1 cellular context compared by ENCODE assay signal in the genomic region with DNA sequence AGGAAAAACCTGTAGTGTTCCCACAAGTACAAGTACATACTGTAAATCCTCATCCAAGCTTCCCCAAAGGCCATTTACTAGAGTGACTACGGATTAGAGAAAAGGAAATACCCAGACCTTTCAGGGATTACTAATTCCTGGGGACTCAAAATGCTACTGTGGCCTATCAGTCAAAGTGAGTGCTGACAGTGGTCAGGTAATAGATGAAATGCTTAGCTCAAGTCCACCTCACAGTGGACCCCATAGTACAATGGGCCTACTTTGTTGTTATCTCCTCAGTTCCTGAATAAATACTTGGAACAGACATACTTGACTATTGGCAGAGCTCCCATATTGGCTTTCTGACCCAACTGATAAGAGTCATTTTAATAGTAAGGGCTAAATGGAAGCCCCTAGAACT.
A peak's percentile ranks its signal among the peaks of the same experiment; 100 is the strongest.
TF ChIP-seq lines count a peak whose summit lies in the region.

No MANE protein-coding gene starts in this region.

TF ChIP-seq in HepG2, 621 proteins besides CTCF, POLR2A, EP300 and RAD21 (continued from another document and continues in another):
- TF ChIP-seq, protein P1, sequence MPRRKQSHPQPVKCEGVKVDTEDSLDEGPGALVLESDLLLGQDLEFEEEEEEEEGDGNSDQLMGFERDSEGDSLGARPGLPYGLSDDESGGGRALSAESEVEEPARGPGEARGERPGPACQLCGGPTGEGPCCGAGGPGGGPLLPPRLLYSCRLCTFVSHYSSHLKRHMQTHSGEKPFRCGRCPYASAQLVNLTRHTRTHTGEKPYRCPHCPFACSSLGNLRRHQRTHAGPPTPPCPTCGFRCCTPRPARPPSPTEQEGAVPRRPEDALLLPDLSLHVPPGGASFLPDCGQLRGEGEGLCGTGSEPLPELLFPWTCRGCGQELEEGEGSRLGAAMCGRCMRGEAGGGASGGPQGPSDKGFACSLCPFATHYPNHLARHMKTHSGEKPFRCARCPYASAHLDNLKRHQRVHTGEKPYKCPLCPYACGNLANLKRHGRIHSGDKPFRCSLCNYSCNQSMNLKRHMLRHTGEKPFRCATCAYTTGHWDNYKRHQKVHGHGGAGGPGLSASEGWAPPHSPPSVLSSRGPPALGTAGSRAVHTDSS (CRISPR knock-in tag; conservative IDR thresholded peaks at IDR 0.05) = no peak
- TF ChIP-seq ZNF20 (CRISPR knock-in tag; IDR thresholded peaks at IDR 0.05) = no peak
- no peak for TF ChIP-seq ZNF234 (CRISPR knock-in tag; conservative IDR thresholded peaks at IDR 0.05)
- no peak for TF ChIP-seq TBP (CRISPR knock-in tag; IDR thresholded peaks at IDR 0.05)
- TF ChIP-seq MAFK (conservative IDR thresholded peaks at IDR 0.05 in 1 of 2, IDR thresholded peaks at IDR 0.05 in 1 of 2; ENCODE audit: low read length in 2 of 2) = no peak
- TF ChIP-seq ZNF12 (CRISPR knock-in tag; IDR thresholded peaks at IDR 0.05) = peak; percentile 23; the same call in 1 of the 2 replicates
- peak; percentile 66; the same call in 1 of the 2 replicates for TF ChIP-seq HMG20A (CRISPR knock-in tag; IDR thresholded peaks at IDR 0.05; ENCODE audit: borderline replicate concordance)
- TF ChIP-seq MEIS2 (CRISPR knock-in tag; IDR thresholded peaks at IDR 0.05) = peak; percentile 86
- no peak for TF ChIP-seq ZC3H13 (CRISPR knock-in tag; IDR thresholded peaks at IDR 0.05)
- TF ChIP-seq ZNF747 (CRISPR knock-in tag; IDR thresholded peaks at IDR 0.05; ENCODE audit: borderline replicate concordance) = 0 out of 2 replicates have a peak, but pooled peaks have one; percentile 31
- TF ChIP-seq, protein P2, sequence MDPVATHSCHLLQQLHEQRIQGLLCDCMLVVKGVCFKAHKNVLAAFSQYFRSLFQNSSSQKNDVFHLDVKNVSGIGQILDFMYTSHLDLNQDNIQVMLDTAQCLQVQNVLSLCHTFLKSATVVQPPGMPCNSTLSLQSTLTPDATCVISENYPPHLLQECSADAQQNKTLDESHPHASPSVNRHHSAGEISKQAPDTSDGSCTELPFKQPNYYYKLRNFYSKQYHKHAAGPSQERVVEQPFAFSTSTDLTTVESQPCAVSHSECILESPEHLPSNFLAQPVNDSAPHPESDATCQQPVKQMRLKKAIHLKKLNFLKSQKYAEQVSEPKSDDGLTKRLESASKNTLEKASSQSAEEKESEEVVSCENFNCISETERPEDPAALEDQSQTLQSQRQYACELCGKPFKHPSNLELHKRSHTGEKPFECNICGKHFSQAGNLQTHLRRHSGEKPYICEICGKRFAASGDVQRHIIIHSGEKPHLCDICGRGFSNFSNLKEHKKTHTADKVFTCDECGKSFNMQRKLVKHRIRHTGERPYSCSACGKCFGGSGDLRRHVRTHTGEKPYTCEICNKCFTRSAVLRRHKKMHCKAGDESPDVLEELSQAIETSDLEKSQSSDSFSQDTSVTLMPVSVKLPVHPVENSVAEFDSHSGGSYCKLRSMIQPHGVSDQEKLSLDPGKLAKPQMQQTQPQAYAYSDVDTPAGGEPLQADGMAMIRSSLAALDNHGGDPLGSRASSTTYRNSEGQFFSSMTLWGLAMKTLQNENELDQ (CRISPR knock-in tag; IDR thresholded peaks at IDR 0.05; ENCODE audit: borderline replicate concordance) = no peak
- no peak for TF ChIP-seq ZNF256 (CRISPR knock-in tag; conservative IDR thresholded peaks at IDR 0.05)
- TF ChIP-seq, protein P3, sequence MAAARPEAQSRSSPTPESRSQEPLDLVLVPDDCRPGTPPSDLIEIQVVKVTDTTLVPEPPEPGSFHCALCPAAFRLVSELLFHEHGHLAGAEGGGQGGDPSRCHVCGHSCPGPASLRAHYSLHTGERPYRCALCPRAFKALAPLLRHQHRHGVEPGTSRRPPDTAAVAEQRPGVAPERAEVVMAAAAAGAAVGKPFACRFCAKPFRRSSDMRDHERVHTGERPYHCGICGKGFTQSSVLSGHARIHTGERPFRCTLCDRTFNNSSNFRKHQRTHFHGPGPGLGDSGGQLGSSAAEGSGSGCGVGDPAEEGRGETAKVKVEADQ (CRISPR knock-in tag; IDR thresholded peaks at IDR 0.05; ENCODE audit: borderline replicate concordance) = no peak
- TF ChIP-seq HES4 (CRISPR knock-in tag; IDR thresholded peaks at IDR 0.05; ENCODE audit: borderline replicate concordance) = no peak
- TF ChIP-seq ZNF614 (CRISPR knock-in tag; IDR thresholded peaks at IDR 0.05; ENCODE audit: borderline replicate concordance) = 0 out of 2 replicates have a peak, but pooled peaks have one; percentile 57
- TF ChIP-seq ZNF264 (CRISPR knock-in tag; IDR thresholded peaks at IDR 0.05) = no peak
- TF ChIP-seq, protein P4, sequence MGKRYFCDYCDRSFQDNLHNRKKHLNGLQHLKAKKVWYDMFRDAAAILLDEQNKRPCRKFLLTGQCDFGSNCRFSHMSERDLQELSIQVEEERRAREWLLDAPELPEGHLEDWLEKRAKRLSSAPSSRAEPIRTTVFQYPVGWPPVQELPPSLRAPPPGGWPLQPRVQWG (CRISPR knock-in tag; IDR thresholded peaks at IDR 0.05; ENCODE audit: borderline replicate concordance, low read depth) = no peak
- TF ChIP-seq, protein P5, sequence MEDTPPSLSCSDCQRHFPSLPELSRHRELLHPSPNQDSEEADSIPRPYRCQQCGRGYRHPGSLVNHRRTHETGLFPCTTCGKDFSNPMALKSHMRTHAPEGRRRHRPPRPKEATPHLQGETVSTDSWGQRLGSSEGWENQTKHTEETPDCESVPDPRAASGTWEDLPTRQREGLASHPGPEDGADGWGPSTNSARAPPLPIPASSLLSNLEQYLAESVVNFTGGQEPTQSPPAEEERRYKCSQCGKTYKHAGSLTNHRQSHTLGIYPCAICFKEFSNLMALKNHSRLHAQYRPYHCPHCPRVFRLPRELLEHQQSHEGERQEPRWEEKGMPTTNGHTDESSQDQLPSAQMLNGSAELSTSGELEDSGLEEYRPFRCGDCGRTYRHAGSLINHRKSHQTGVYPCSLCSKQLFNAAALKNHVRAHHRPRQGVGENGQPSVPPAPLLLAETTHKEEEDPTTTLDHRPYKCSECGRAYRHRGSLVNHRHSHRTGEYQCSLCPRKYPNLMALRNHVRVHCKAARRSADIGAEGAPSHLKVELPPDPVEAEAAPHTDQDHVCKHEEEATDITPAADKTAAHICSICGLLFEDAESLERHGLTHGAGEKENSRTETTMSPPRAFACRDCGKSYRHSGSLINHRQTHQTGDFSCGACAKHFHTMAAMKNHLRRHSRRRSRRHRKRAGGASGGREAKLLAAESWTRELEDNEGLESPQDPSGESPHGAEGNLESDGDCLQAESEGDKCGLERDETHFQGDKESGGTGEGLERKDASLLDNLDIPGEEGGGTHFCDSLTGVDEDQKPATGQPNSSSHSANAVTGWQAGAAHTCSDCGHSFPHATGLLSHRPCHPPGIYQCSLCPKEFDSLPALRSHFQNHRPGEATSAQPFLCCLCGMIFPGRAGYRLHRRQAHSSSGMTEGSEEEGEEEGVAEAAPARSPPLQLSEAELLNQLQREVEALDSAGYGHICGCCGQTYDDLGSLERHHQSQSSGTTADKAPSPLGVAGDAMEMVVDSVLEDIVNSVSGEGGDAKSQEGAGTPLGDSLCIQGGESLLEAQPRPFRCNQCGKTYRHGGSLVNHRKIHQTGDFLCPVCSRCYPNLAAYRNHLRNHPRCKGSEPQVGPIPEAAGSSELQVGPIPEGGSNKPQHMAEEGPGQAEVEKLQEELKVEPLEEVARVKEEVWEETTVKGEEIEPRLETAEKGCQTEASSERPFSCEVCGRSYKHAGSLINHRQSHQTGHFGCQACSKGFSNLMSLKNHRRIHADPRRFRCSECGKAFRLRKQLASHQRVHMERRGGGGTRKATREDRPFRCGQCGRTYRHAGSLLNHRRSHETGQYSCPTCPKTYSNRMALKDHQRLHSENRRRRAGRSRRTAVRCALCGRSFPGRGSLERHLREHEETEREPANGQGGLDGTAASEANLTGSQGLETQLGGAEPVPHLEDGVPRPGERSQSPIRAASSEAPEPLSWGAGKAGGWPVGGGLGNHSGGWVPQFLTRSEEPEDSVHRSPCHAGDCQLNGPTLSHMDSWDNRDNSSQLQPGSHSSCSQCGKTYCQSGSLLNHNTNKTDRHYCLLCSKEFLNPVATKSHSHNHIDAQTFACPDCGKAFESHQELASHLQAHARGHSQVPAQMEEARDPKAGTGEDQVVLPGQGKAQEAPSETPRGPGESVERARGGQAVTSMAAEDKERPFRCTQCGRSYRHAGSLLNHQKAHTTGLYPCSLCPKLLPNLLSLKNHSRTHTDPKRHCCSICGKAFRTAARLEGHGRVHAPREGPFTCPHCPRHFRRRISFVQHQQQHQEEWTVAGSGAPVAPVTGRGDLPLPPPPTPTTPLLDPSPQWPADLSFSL (CRISPR knock-in tag; IDR thresholded peaks at IDR 0.05) = no peak
- TF ChIP-seq ZFP82 (CRISPR knock-in tag; IDR thresholded peaks at IDR 0.05; ENCODE audit: borderline replicate concordance) = no peak
- TF ChIP-seq, protein P6, sequence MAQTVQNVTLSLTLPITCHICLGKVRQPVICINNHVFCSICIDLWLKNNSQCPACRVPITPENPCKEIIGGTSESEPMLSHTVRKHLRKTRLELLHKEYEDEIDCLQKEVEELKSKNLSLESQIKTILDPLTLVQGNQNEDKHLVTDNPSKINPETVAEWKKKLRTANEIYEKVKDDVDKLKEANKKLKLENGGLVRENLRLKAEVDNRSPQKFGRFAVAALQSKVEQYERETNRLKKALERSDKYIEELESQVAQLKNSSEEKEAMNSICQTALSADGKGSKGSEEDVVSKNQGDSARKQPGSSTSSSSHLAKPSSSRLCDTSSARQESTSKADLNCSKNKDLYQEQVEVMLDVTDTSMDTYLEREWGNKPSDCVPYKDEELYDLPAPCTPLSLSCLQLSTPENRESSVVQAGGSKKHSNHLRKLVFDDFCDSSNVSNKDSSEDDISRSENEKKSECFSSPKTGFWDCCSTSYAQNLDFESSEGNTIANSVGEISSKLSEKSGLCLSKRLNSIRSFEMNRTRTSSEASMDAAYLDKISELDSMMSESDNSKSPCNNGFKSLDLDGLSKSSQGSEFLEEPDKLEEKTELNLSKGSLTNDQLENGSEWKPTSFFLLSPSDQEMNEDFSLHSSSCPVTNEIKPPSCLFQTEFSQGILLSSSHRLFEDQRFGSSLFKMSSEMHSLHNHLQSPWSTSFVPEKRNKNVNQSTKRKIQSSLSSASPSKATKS (CRISPR knock-in tag; IDR thresholded peaks at IDR 0.05) = no peak
- TF ChIP-seq ERF (CRISPR knock-in tag; IDR thresholded peaks at IDR 0.05) = no peak
- TF ChIP-seq NCOA2 (CRISPR knock-in tag; IDR thresholded peaks at IDR 0.05) = no peak; the same call in 1 of the 2 replicates
- no peak for TF ChIP-seq RAD51 (IDR thresholded peaks at IDR 0.05; ENCODE audit: borderline replicate concordance)
- TF ChIP-seq TBX2 (CRISPR knock-in tag; IDR thresholded peaks at IDR 0.05; ENCODE audit: borderline replicate concordance) = peak; percentile 17; the same call in 1 of the 2 replicates
- no peak for TF ChIP-seq ATF7-NPFF (CRISPR knock-in tag; IDR thresholded peaks at IDR 0.05; ENCODE audit: low read depth)
- TF ChIP-seq, protein P7, sequence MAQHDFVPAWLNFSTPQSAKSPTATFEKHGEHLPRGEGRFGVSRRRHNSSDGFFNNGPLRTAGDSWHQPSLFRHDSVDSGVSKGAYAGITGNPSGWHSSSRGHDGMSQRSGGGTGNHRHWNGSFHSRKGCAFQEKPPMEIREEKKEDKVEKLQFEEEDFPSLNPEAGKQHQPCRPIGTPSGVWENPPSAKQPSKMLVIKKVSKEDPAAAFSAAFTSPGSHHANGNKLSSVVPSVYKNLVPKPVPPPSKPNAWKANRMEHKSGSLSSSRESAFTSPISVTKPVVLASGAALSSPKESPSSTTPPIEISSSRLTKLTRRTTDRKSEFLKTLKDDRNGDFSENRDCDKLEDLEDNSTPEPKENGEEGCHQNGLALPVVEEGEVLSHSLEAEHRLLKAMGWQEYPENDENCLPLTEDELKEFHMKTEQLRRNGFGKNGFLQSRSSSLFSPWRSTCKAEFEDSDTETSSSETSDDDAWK (CRISPR knock-in tag; IDR thresholded peaks at IDR 0.05) = no peak
- TF ChIP-seq EHMT2 (IDR thresholded peaks at IDR 0.05; ENCODE audit: borderline replicate concordance, low read depth, low read length) = no peak; the same call in 1 of the 2 replicates
- no peak for TF ChIP-seq TEAD2 (CRISPR knock-in tag; IDR thresholded peaks at IDR 0.05)
- no peak for TF ChIP-seq SP1 (IDR thresholded peaks at IDR 0.05)
- TF ChIP-seq SP1 (CRISPR knock-in tag; IDR thresholded peaks at IDR 0.05) = no peak
- TF ChIP-seq ZNF292 (CRISPR knock-in tag; IDR thresholded peaks at IDR 0.05; ENCODE audit: borderline replicate concordance, low read depth) = no peak
- TF ChIP-seq ZNF7 (CRISPR knock-in tag; IDR thresholded peaks at IDR 0.05) = no peak
- TF ChIP-seq MYC (CRISPR knock-in tag; IDR thresholded peaks at IDR 0.05; ENCODE audit: borderline replicate concordance) = no peak
- TF ChIP-seq ZSCAN9 (CRISPR knock-in tag; IDR thresholded peaks at IDR 0.05; ENCODE audit: borderline replicate concordance) = no peak
- no peak for TF ChIP-seq ZFP36L2 (CRISPR knock-in tag; IDR thresholded peaks at IDR 0.05)
- no peak for TF ChIP-seq NFKB2 (CRISPR knock-in tag; IDR thresholded peaks at IDR 0.05; ENCODE audit: borderline replicate concordance)
- TF ChIP-seq RELA (CRISPR knock-in tag; IDR thresholded peaks at IDR 0.05) = no peak
- TF ChIP-seq, protein P8, sequence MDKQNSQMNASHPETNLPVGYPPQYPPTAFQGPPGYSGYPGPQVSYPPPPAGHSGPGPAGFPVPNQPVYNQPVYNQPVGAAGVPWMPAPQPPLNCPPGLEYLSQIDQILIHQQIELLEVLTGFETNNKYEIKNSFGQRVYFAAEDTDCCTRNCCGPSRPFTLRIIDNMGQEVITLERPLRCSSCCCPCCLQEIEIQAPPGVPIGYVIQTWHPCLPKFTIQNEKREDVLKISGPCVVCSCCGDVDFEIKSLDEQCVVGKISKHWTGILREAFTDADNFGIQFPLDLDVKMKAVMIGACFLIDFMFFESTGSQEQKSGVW (CRISPR knock-in tag; IDR thresholded peaks at IDR 0.05; ENCODE audit: borderline replicate concordance) = no peak
- TF ChIP-seq, protein P9, sequence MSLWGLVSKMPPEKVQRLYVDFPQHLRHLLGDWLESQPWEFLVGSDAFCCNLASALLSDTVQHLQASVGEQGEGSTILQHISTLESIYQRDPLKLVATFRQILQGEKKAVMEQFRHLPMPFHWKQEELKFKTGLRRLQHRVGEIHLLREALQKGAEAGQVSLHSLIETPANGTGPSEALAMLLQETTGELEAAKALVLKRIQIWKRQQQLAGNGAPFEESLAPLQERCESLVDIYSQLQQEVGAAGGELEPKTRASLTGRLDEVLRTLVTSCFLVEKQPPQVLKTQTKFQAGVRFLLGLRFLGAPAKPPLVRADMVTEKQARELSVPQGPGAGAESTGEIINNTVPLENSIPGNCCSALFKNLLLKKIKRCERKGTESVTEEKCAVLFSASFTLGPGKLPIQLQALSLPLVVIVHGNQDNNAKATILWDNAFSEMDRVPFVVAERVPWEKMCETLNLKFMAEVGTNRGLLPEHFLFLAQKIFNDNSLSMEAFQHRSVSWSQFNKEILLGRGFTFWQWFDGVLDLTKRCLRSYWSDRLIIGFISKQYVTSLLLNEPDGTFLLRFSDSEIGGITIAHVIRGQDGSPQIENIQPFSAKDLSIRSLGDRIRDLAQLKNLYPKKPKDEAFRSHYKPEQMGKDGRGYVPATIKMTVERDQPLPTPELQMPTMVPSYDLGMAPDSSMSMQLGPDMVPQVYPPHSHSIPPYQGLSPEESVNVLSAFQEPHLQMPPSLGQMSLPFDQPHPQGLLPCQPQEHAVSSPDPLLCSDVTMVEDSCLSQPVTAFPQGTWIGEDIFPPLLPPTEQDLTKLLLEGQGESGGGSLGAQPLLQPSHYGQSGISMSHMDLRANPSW (CRISPR knock-in tag; IDR thresholded peaks at IDR 0.05; ENCODE audit: borderline replicate concordance) = no peak
- no peak for TF ChIP-seq MYNN (CRISPR knock-in tag; IDR thresholded peaks at IDR 0.05; ENCODE audit: low read depth)
- TF ChIP-seq ADNP (CRISPR knock-in tag; IDR thresholded peaks at IDR 0.05) = no peak
- no peak for TF ChIP-seq AHR (CRISPR knock-in tag; IDR thresholded peaks at IDR 0.05)
- no peak for TF ChIP-seq ZFP41 (CRISPR knock-in tag; IDR thresholded peaks at IDR 0.05; ENCODE audit: borderline replicate concordance)
